ENCODE assay signal across 1 cellular context in genomic region chr7:391411-391951, GRCh38.
A peak's percentile ranks its signal among the peaks of the same experiment; 100 is the strongest.
TF ChIP-seq lines count a peak whose summit lies in the region.

No MANE protein-coding gene starts in this region.

TF ChIP-seq in HepG2, 621 proteins besides CTCF, POLR2A, EP300 and RAD21 (continued from another document):
- TF ChIP-seq ZNF687 (CRISPR knock-in tag; IDR thresholded peaks at IDR 0.05) (peak; percentile 16; the same call in 1 of the 2 replicates), GTF3A (CRISPR knock-in tag; conservative IDR thresholded peaks at IDR 0.05) (no peak), FUBP1 (CRISPR knock-in tag; IDR thresholded peaks at IDR 0.05; ENCODE audit: borderline replicate concordance) (no peak), ZBTB33 (CRISPR knock-in tag; IDR thresholded peaks at IDR 0.05) (peak; percentile 81; the same call in 1 of the 2 replicates), ZNF703 (CRISPR knock-in tag; IDR thresholded peaks at IDR 0.05; ENCODE audit: borderline replicate concordance) (no peak)
